19 cellular contexts compared by ENCODE assay signal in the genomic region with DNA sequence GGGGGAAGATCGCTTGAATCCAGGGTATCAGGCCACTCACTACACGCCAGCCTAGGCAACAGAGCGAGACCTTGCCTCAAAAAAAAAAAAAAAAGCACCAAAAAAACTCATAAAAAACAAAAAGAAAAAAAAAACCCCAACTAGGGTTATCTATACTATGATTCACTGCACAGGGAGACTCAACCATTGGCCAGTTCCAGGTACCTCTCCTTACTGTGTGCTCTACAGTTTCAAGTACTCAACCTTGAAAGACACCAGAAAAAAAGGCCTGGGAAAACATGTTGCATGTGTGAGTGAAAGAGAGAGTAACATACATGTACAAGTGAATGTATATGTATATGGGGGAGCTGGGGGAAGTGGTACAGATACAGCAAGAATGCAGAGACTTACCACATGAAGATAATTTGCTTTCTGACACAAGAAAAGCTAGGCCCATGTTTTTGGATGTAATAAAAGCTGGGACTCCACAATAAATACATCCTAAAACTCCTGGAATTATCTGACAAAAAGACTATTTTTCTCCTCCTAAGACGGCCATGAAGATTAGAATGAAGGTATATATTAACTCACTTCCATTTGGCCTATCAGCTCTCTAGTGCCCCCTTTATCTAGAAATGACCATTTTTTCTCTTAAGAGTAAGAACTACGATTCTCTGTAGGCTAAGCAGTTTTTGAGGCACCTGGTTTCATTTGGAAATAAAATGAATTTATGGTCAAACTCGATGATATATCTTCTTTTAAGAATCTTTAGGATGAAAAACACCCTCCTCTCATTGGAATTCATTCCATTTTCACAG. TPM values are rescaled to one million over a fixed set of nuclear protein-coding genes. Genes with fewer than 3 reads are reported as not detected.
A peak's percentile ranks its signal among the peaks of the same experiment; 100 is the strongest.
DNase-seq lines count a peak whose midpoint lies in the region; FAIRE-seq and TF ChIP-seq lines count a peak whose summit lies in the region.
"Had no signal": no experiment of that assay in that cellular context is flagged by ENCODE, and none has a peak within 500 bp of the region (broad histone marks: within the 10 kb centered on the region; RNA-seq: fewer than 3 reads in every experiment).

No MANE protein-coding gene starts in this region.

- H3K4me3 Mint-ChIP-seq in Calu3 (ENCODE audit: low read depth, unreplicated experiment): no peak overlapping the region
- H3K4me3 Mint-ChIP-seq: activated CD4-positive, alpha-beta memory T cell treated with anti-CD3 and anti-CD28 coated beads for 36 hours; activated naive CD4-positive, alpha-beta T cell treated with anti-CD3 and anti-CD28 coated beads for 36 hours; central memory CD8-positive, alpha-beta T cell had no signal

- H3F3A ChIP-seq in OCI-LY1 (ENCODE audit: insufficient read depth, low read length): no peaks in the 10 kb centered on the region

- H3K27ac ChIP-seq in 22Rv1 (no peak overlapping the region), OCI-LY1 (ENCODE audit: low read depth, low read length, poor library complexity, severe bottlenecking) (no peak overlapping the region), endothelial cell of umbilical vein (ENCODE audit: insufficient read depth, low read depth, low read length) (no peak overlapping the region)
- H3K27ac ChIP-seq: HL-60 had no signal

- H3K27me3 ChIP-seq in OCI-LY1 (ENCODE audit: insufficient read depth, low read length) (no peaks in the 10 kb centered on the region), endothelial cell of umbilical vein (ENCODE audit: control insufficient read depth in 2 of 2, insufficient read depth in 2 of 2, low read length in 2 of 2) (no peaks in the 10 kb centered on the region)

- H3K4me1 Mint-ChIP-seq in Calu3 (ENCODE audit: low read depth, unreplicated experiment): no peaks in the 10 kb centered on the region
- H3K4me1 Mint-ChIP-seq: central memory CD8-positive, alpha-beta T cell had no signal

- H3K36me3 Mint-ChIP-seq in Calu3 (ENCODE audit: insufficient read depth, unreplicated experiment): peaks cover 34% of the 10 kb centered on the region

- H4K20me1 ChIP-seq in OCI-LY1 (ENCODE audit: insufficient read depth, low read length) (no peaks in the 10 kb centered on the region), endothelial cell of umbilical vein (replicated peaks; ENCODE audit: control insufficient read depth, extremely low read depth, insufficient read depth, low read length) (no peaks in the 10 kb centered on the region)

- H3K9ac ChIP-seq in OCI-LY1 (ENCODE audit: low read length) (no peak overlapping the region), endothelial cell of umbilical vein (replicated peaks; ENCODE audit: extremely low read depth, insufficient read depth, low read length) (no peak overlapping the region)

- DNase-seq in Calu3 (no peak), endothelial cell of umbilical vein (ENCODE audit: low read depth, low spot score) (no peak), NCI-H2029 treated with DMSO at 0.1 percent for 48 hours (lab: John Stamatoyannopoulos, UW) (no peak), NCI-H2029 (lab: John Stamatoyannopoulos, UW) (no peak), GM10266 (ENCODE audit: extremely low spot score) (no peak), AG20443 (ENCODE audit: low spot score) (no peak)
- DNase-seq: activated CD4-positive, alpha-beta memory T cell treated with anti-CD3 and anti-CD28 coated beads for 36 hours; activated naive CD4-positive, alpha-beta T cell treated with anti-CD3 and anti-CD28 coated beads for 36 hours; effector memory CD4-positive, alpha-beta T cell; foreskin fibroblast; KG1; left ventricle myocardium superior; NCI-H1694; OCI-M1 had no signal

- BruUV-seq in Calu3 (replicated peaks; lab: Mats Ljungman, UMichigan) (TSS peak; percentile 33), endothelial cell of umbilical vein (replicated peaks; lab: Mats Ljungman, UMichigan) (TSS peak; percentile 10)

- no peaks in the 10 kb centered on the region for H3K9me3 ChIP-seq in OCI-LY1 (ENCODE audit: low read length)
- H3K9me3 ChIP-seq in endothelial cell of umbilical vein (replicated peaks; ENCODE audit: control insufficient read depth, insufficient read depth, low read length): no peaks in the 10 kb centered on the region

- no peaks in the 10 kb centered on the region for H3K9me1 ChIP-seq in endothelial cell of umbilical vein (replicated peaks; ENCODE audit: control insufficient read depth, extremely low read depth, insufficient read depth, low read length)

- H3K79me2 ChIP-seq in OCI-LY1 (ENCODE audit: insufficient read depth, low read length) (peaks cover 5% of the 10 kb centered on the region), endothelial cell of umbilical vein (ENCODE audit: control insufficient read depth, insufficient read depth, low read length) (peaks cover 2% of the 10 kb centered on the region)

- H3K9me3 Mint-ChIP-seq in Calu3 (ENCODE audit: low read depth, unreplicated experiment): no peaks in the 10 kb centered on the region
- H3K9me3 Mint-ChIP-seq: activated CD4-positive, alpha-beta memory T cell treated with anti-CD3 and anti-CD28 coated beads for 36 hours; activated naive CD4-positive, alpha-beta T cell treated with anti-CD3 and anti-CD28 coated beads for 36 hours; central memory CD8-positive, alpha-beta T cell had no signal

- H2AFZ ChIP-seq in OCI-LY1 (ENCODE audit: low read length) (no peak overlapping the region), endothelial cell of umbilical vein (ENCODE audit: low read depth, low read length) (no peak overlapping the region)

- peaks cover 40% of the 10 kb centered on the region for H3K36me3 ChIP-seq in OCI-LY1 (ENCODE audit: insufficient read depth, low read length)
- peaks cover 2 to 13% of the 10 kb centered on the region in 2 experiments for H3K36me3 ChIP-seq in endothelial cell of umbilical vein (ENCODE audit: control insufficient read depth in 2 of 2, extremely low read depth in 1 of 2, insufficient read depth in 2 of 2, low read length in 2 of 2)

- intact Hi-C loops in Calu3 (cut with micrococcal nuclease; ENCODE audit: unreplicated experiment): no loop called here
- intact Hi-C loops in endothelial cell of umbilical vein (cut with micrococcal nuclease): no loop called here

- dilution Hi-C loops in endothelial cell of umbilical vein (cut with MboI; ENCODE audit: extremely low pct_ligation_motif_present, low sequenced_read_pairs): no loop called here

- H3K4me1 ChIP-seq in OCI-LY1 (ENCODE audit: insufficient read depth, low read length, severe bottlenecking): no peaks in the 10 kb centered on the region
- no peaks in the 10 kb centered on the region for H3K4me1 ChIP-seq in endothelial cell of umbilical vein (ENCODE audit: control insufficient read depth, extremely low read depth, insufficient read depth, low read length)

- H3K4me2 ChIP-seq in OCI-LY1 (ENCODE audit: low read length): no peak overlapping the region
- no peak overlapping the region for H3K4me2 ChIP-seq in endothelial cell of umbilical vein (ENCODE audit: insufficient read depth, low read length)

- peak; percentile 36 for TF ChIP-seq CTCF in 22Rv1 (IDR thresholded peaks at IDR 0.05)
- no peak for TF ChIP-seq CTCF in Calu3 (IDR thresholded peaks at IDR 0.05; ENCODE audit: unreplicated experiment)
- TF ChIP-seq CTCF in OCI-LY1 (IDR thresholded peaks at IDR 0.05; ENCODE audit: low read length): peak; percentile 35; the same call in 1 of the 2 replicates
- TF ChIP-seq CTCF in endothelial cell of umbilical vein (IDR thresholded peaks at IDR 0.05; ENCODE audit: extremely low read depth in 1 of 2, insufficient read depth in 1 of 2, low read depth in 1 of 2, low read length in 2 of 2): no peak
- TF ChIP-seq CTCF in GM10266 (IDR thresholded peaks at IDR 0.05; ENCODE audit: control insufficient read depth, insufficient read depth, low read depth, missing control alignments): no peak

- no peaks in the 10 kb centered on the region for H3K27me3 Mint-ChIP-seq in Calu3 (ENCODE audit: unreplicated experiment)
- H3K27me3 Mint-ChIP-seq: activated CD4-positive, alpha-beta memory T cell treated with anti-CD3 and anti-CD28 coated beads for 36 hours; central memory CD8-positive, alpha-beta T cell had no signal

- H3K4me3 ChIP-seq in OCI-LY1 (ENCODE audit: low read depth, low read length, poor library complexity, severe bottlenecking): no peak overlapping the region
- no peak overlapping the region for H3K4me3 ChIP-seq in endothelial cell of umbilical vein (replicated peaks in 1 of 3; ENCODE audit: insufficient read depth in 1 of 3, low read depth in 1 of 3, low read length in 3 of 3)

- H3K9me2 ChIP-seq in OCI-LY1 (ENCODE audit: low read depth, low read length): no peaks in the 10 kb centered on the region

- CTCF ChIA-PET in Calu3 (lab: Charles Lee): no interaction called here
- CTCF ChIA-PET in endothelial cell of umbilical vein (lab: Charles Lee): interaction anchor here (0.6 to 2.0 kb wide), 4 partner anchors 9 to 159 kb away, joined by 3 to 6 read pairs (median 4); a partner anchor contains a TSS

- POLR2A ChIA-PET in endothelial cell of umbilical vein (lab: Charles Lee): no interaction called here

- no peak for TF ChIP-seq POLR2A in endothelial cell of umbilical vein (IDR thresholded peaks at IDR 0.05; ENCODE audit: low read depth, low read length)

- no peak for FAIRE-seq in endothelial cell of umbilical vein (lab: Jason Lieb, UNC)
- FAIRE-seq: TTC549 had no signal

- no peak overlapping the region for H3K27ac Mint-ChIP-seq in Calu3 (ENCODE audit: unreplicated experiment)
- H3K27ac Mint-ChIP-seq: activated CD4-positive, alpha-beta memory T cell treated with anti-CD3 and anti-CD28 coated beads for 36 hours; activated naive CD4-positive, alpha-beta T cell treated with anti-CD3 and anti-CD28 coated beads for 36 hours had no signal

TF ChIP-seq in endothelial cell of umbilical vein, 7 proteins besides CTCF, POLR2A, EP300 and RAD21 (continues in another document):
- TF ChIP-seq FOS (IDR thresholded peaks at IDR 0.05; ENCODE audit: borderline replicate concordance, insufficient read depth, low read length): no peak
- TF ChIP-seq GATA2 (IDR thresholded peaks at IDR 0.05; ENCODE audit: insufficient read depth, insufficient read length, low read depth, low read length): no peak
- TF ChIP-seq EZH2 (IDR thresholded peaks at IDR 0.05; ENCODE audit: borderline replicate concordance, low read depth, low read length, severe bottlenecking): no peak
- TF ChIP-seq, protein P1, sequence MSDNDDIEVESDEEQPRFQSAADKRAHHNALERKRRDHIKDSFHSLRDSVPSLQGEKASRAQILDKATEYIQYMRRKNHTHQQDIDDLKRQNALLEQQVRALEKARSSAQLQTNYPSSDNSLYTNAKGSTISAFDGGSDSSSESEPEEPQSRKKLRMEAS (IDR thresholded peaks at IDR 0.05; ENCODE audit: insufficient read depth, insufficient read length): no peak
- TF ChIP-seq POLR2AphosphoS5 (IDR thresholded peaks at IDR 0.05; ENCODE audit: insufficient read depth, low read depth, low read length): no peak

RNA-seq across cellular contexts. Expression of a gene that starts 52.2 kb away (rescaled TPM):
- 9.0 and 11.9 TPM in 2 replicates for total RNA-seq in Calu3 (2022)
- 26.5 and 26.6 TPM in 2 replicates for total RNA-seq in endothelial cell of umbilical vein
- 34.3 and 40.1 TPM in 2 replicates for polyA plus RNA-seq in endothelial cell of umbilical vein
- 26.6 and 30.3 TPM in 2 replicates for polyA plus RNA-seq in endothelial cell of umbilical vein (2011; cell fraction: cytosol; rRNA removed)
- polyA plus RNA-seq in endothelial cell of umbilical vein (2011; cell fraction: nucleus; rRNA removed): 109 and 144 TPM in 2 replicates
- polyA plus RNA-seq in endothelial cell of umbilical vein (2012): 17.3 and 19.5 TPM in 2 replicates
- polyA minus RNA-seq in endothelial cell of umbilical vein: 66.2 and 68.0 TPM in 2 replicates
- polyA minus RNA-seq in endothelial cell of umbilical vein (2011; cell fraction: cytosol; rRNA and poly(A)+ RNA removed): 22.5 TPM
- polyA minus RNA-seq in endothelial cell of umbilical vein (2011; cell fraction: nucleus; rRNA and poly(A)+ RNA removed): 12.9 and 17.1 TPM in 2 replicates

Comparison
In these comparisons a context has a peak if more than half of its experiments do, and no peak if none do; other contexts are left out.
1. CTCF ChIP-seq: peak in 22Rv1 (single experiment) and OCI-LY1 (single experiment); none in Calu3 (single experiment), endothelial cell of umbilical vein (0 of 2) and GM10266 (single experiment).